In the genomic region with DNA sequence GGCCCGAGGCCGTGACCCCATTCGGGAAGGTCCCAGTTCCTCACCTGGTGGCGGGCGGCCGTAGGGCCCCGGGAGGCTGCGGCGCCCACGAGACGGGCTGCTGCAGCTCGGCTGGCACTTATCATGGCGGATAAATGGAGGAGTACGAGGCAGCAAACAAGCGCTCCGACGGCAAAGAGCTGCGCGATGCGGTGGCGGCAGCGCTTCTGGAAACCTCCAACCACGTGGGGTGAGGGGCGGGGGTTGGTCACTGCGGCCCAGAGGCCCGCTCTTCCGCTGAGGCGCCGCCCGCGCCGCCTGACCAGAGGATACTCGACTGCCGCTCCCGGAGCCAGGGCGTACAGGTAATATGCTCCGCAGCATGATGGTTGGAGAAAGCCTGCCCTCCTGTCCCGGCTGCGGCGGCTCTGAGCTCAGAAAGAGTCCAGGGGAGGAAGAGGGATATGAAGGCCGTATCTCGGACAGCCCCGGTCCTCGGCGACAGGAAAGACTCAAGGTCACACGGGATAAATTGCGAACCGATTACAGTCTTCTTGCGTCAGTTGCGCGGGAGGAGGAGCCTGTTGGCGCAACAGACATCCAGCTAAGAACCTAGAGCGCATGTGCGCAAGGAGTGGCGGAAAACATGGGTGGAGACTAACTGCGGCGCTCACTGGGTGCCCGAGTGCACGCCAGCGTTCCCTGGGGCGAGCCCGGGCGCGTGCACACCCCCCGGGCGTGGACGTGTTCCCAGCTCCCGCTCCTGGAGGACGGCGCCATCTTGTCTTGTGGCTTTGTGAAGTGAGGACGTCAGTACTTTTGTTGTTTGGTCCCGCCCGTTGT, we compare ENCODE assay signal across 1 cellular context.
A peak's percentile ranks its signal among the peaks of the same experiment; 100 is the strongest.
TF ChIP-seq lines count a peak whose summit lies in the region.

A gene (minus strand): TSS at position 208 of the 822 bp plus-strand sequence. CDS start 83 bp downstream, at position 125.

TF ChIP-seq in HepG2, 621 proteins besides CTCF, POLR2A, EP300 and RAD21 (continued from another document and continues in another):
- TF ChIP-seq, protein P1, sequence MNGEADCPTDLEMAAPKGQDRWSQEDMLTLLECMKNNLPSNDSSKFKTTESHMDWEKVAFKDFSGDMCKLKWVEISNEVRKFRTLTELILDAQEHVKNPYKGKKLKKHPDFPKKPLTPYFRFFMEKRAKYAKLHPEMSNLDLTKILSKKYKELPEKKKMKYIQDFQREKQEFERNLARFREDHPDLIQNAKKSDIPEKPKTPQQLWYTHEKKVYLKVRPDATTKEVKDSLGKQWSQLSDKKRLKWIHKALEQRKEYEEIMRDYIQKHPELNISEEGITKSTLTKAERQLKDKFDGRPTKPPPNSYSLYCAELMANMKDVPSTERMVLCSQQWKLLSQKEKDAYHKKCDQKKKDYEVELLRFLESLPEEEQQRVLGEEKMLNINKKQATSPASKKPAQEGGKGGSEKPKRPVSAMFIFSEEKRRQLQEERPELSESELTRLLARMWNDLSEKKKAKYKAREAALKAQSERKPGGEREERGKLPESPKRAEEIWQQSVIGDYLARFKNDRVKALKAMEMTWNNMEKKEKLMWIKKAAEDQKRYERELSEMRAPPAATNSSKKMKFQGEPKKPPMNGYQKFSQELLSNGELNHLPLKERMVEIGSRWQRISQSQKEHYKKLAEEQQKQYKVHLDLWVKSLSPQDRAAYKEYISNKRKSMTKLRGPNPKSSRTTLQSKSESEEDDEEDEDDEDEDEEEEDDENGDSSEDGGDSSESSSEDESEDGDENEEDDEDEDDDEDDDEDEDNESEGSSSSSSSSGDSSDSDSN (CRISPR knock-in tag; IDR thresholded peaks at IDR 0.05): peak; percentile 75
- TF ChIP-seq ZSCAN9 (CRISPR knock-in tag; IDR thresholded peaks at IDR 0.05; ENCODE audit: borderline replicate concordance) (peak; percentile 76; the same call in 1 of the 2 replicates), ZNF564 (CRISPR knock-in tag; IDR thresholded peaks at IDR 0.05) (peak; percentile 80; the same call in 1 of the 2 replicates), TAF1 (CRISPR knock-in tag; IDR thresholded peaks at IDR 0.05) (peak; percentile 85), ZNF652 (CRISPR knock-in tag; IDR thresholded peaks at IDR 0.05; ENCODE audit: borderline replicate concordance, low read depth) (no peak), ZKSCAN8 (CRISPR knock-in tag; IDR thresholded peaks at IDR 0.05; ENCODE audit: borderline replicate concordance) (0 out of 2 replicates have a peak, but pooled peaks have one; percentile 12), MZF1 (CRISPR knock-in tag; IDR thresholded peaks at IDR 0.05; ENCODE audit: borderline replicate concordance) (no peak), REXO4 (CRISPR knock-in tag; IDR thresholded peaks at IDR 0.05; ENCODE audit: borderline replicate concordance) (no peak), ZNF816 (CRISPR knock-in tag; IDR thresholded peaks at IDR 0.05; ENCODE audit: borderline replicate concordance) (0 out of 2 replicates have a peak, but pooled peaks have one; percentile 57), ZNF335 (CRISPR knock-in tag; IDR thresholded peaks at IDR 0.05) (peak; percentile 100), ZNF776 (CRISPR knock-in tag; IDR thresholded peaks at IDR 0.05) (peak; percentile 90; the same call in 1 of the 2 replicates), ZNF33A (CRISPR knock-in tag; IDR thresholded peaks at IDR 0.05; ENCODE audit: borderline replicate concordance) (no peak), ZNF496 (CRISPR knock-in tag; IDR thresholded peaks at IDR 0.05; ENCODE audit: insufficient replicate concordance) (no peak), ZNF33B (CRISPR knock-in tag; IDR thresholded peaks at IDR 0.05) (peak; percentile 73; the same call in 1 of the 2 replicates), ZNF713 (CRISPR knock-in tag; IDR thresholded peaks at IDR 0.05) (no peak), ZNF598 (CRISPR knock-in tag; IDR thresholded peaks at IDR 0.05; ENCODE audit: borderline replicate concordance) (no peak), ZNF136 (CRISPR knock-in tag; IDR thresholded peaks at IDR 0.05; ENCODE audit: low read depth) (0 out of 2 replicates have a peak, but pooled peaks have one; percentile 62), HES4 (CRISPR knock-in tag; IDR thresholded peaks at IDR 0.05; ENCODE audit: borderline replicate concordance) (peak; percentile 87; the same call in 1 of the 2 replicates), ZNF777 (CRISPR knock-in tag; IDR thresholded peaks at IDR 0.05) (peak; percentile 85), EEA1 (CRISPR knock-in tag; IDR thresholded peaks at IDR 0.05; ENCODE audit: borderline replicate concordance) (0 out of 2 replicates have a peak, but pooled peaks have one; percentile 24), U2AF2 (IDR thresholded peaks at IDR 0.05; ENCODE audit: low read depth, low read length) (no peak), SOX5 (CRISPR knock-in tag; IDR thresholded peaks at IDR 0.05; ENCODE audit: borderline replicate concordance) (0 out of 2 replicates have a peak, but pooled peaks have one; percentile 9), ZNF781 (CRISPR knock-in tag; IDR thresholded peaks at IDR 0.05; ENCODE audit: borderline replicate concordance, not compliant biosample characterization) (peak; percentile 72), KAT8 (CRISPR knock-in tag; IDR thresholded peaks at IDR 0.05) (peak; percentile 90), CAMTA2 (CRISPR knock-in tag; IDR thresholded peaks at IDR 0.05; ENCODE audit: borderline replicate concordance) (peak; percentile 37; the same call in 1 of the 2 replicates), FOSL1 (CRISPR knock-in tag; IDR thresholded peaks at IDR 0.05; ENCODE audit: borderline replicate concordance) (no peak), MED13 (CRISPR knock-in tag; IDR thresholded peaks at IDR 0.05) (no peak), MAF1 (CRISPR knock-in tag; IDR thresholded peaks at IDR 0.05; ENCODE audit: borderline replicate concordance) (peak; percentile 73; the same call in 1 of the 2 replicates)
- TF ChIP-seq, protein P2, sequence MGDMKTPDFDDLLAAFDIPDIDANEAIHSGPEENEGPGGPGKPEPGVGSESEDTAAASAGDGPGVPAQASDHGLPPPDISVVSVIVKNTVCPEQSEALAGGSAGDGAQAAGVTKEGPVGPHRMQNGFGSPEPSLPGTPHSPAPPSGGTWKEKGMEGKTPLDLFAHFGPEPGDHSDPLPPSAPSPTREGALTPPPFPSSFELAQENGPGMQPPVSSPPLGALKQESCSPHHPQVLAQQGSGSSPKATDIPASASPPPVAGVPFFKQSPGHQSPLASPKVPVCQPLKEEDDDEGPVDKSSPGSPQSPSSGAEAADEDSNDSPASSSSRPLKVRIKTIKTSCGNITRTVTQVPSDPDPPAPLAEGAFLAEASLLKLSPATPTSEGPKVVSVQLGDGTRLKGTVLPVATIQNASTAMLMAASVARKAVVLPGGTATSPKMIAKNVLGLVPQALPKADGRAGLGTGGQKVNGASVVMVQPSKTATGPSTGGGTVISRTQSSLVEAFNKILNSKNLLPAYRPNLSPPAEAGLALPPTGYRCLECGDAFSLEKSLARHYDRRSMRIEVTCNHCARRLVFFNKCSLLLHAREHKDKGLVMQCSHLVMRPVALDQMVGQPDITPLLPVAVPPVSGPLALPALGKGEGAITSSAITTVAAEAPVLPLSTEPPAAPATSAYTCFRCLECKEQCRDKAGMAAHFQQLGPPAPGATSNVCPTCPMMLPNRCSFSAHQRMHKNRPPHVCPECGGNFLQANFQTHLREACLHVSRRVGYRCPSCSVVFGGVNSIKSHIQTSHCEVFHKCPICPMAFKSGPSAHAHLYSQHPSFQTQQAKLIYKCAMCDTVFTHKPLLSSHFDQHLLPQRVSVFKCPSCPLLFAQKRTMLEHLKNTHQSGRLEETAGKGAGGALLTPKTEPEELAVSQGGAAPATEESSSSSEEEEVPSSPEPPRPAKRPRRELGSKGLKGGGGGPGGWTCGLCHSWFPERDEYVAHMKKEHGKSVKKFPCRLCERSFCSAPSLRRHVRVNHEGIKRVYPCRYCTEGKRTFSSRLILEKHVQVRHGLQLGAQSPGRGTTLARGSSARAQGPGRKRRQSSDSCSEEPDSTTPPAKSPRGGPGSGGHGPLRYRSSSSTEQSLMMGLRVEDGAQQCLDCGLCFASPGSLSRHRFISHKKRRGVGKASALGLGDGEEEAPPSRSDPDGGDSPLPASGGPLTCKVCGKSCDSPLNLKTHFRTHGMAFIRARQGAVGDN (CRISPR knock-in tag; IDR thresholded peaks at IDR 0.05): peak; percentile 100
- TF ChIP-seq, protein P3, sequence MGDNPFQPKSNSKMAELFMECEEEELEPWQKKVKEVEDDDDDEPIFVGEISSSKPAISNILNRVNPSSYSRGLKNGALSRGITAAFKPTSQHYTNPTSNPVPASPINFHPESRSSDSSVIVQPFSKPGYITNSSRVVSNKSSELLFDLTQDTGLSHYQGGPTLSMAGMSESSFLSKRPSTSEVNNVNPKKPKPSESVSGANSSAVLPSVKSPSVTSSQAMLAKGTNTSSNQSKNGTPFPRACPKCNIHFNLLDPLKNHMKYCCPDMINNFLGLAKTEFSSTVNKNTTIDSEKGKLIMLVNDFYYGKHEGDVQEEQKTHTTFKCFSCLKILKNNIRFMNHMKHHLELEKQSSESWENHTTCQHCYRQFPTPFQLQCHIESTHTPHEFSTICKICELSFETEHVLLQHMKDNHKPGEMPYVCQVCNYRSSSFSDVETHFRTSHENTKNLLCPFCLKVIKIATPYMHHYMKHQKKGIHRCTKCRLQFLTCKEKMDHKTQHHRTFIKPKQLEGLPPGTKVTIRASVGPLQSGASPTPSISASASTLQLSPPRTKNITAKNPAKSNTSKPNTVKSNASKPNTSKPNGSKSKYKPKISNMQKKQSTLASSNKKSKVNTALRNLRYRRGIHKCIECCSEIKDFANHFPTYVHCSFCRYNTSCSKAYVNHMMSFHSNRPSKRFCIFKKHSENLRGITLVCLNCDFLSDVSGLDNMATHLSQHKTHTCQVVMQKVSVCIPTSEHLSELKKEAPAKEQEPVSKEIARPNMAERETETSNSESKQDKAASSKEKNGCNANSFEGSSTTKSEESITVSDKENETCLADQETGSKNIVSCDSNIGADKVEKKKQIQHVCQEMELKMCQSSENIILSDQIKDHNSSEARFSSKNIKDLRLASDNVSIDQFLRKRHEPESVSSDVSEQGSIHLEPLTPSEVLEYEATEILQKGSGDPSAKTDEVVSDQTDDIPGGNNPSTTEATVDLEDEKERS (CRISPR knock-in tag; IDR thresholded peaks at IDR 0.05): peak; percentile 60; the same call in 1 of the 2 replicates
- TF ChIP-seq, protein P4, sequence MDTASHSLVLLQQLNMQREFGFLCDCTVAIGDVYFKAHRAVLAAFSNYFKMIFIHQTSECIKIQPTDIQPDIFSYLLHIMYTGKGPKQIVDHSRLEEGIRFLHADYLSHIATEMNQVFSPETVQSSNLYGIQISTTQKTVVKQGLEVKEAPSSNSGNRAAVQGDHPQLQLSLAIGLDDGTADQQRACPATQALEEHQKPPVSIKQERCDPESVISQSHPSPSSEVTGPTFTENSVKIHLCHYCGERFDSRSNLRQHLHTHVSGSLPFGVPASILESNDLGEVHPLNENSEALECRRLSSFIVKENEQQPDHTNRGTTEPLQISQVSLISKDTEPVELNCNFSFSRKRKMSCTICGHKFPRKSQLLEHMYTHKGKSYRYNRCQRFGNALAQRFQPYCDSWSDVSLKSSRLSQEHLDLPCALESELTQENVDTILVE (CRISPR knock-in tag; IDR thresholded peaks at IDR 0.05): peak; percentile 62; the same call in 1 of the 2 replicates
- TF ChIP-seq, protein P5, sequence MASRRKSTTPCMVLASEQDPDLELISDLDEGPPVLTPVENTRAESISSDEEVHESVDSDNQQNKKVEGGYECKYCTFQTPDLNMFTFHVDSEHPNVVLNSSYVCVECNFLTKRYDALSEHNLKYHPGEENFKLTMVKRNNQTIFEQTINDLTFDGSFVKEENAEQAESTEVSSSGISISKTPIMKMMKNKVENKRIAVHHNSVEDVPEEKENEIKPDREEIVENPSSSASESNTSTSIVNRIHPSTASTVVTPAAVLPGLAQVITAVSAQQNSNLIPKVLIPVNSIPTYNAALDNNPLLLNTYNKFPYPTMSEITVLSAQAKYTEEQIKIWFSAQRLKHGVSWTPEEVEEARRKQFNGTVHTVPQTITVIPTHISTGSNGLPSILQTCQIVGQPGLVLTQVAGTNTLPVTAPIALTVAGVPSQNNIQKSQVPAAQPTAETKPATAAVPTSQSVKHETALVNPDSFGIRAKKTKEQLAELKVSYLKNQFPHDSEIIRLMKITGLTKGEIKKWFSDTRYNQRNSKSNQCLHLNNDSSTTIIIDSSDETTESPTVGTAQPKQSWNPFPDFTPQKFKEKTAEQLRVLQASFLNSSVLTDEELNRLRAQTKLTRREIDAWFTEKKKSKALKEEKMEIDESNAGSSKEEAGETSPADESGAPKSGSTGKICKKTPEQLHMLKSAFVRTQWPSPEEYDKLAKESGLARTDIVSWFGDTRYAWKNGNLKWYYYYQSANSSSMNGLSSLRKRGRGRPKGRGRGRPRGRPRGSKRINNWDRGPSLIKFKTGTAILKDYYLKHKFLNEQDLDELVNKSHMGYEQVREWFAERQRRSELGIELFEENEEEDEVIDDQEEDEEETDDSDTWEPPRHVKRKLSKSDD (CRISPR knock-in tag; IDR thresholded peaks at IDR 0.05; ENCODE audit: low read depth): peak; percentile 73
- TF ChIP-seq, protein P6, sequence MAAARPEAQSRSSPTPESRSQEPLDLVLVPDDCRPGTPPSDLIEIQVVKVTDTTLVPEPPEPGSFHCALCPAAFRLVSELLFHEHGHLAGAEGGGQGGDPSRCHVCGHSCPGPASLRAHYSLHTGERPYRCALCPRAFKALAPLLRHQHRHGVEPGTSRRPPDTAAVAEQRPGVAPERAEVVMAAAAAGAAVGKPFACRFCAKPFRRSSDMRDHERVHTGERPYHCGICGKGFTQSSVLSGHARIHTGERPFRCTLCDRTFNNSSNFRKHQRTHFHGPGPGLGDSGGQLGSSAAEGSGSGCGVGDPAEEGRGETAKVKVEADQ (CRISPR knock-in tag; IDR thresholded peaks at IDR 0.05; ENCODE audit: borderline replicate concordance): peak; percentile 9
- TF ChIP-seq, protein P7, sequence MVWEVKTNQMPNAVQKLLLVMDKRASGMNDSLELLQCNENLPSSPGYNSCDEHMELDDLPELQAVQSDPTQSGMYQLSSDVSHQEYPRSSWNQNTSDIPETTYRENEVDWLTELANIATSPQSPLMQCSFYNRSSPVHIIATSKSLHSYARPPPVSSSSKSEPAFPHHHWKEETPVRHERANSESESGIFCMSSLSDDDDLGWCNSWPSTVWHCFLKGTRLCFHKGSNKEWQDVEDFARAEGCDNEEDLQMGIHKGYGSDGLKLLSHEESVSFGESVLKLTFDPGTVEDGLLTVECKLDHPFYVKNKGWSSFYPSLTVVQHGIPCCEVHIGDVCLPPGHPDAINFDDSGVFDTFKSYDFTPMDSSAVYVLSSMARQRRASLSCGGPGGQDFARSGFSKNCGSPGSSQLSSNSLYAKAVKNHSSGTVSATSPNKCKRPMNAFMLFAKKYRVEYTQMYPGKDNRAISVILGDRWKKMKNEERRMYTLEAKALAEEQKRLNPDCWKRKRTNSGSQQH (CRISPR knock-in tag; IDR thresholded peaks at IDR 0.05; ENCODE audit: low read depth): peak; percentile 74; the same call in 1 of the 2 replicates
